34 cellular contexts compared by ENCODE assay signal in the genomic region with DNA sequence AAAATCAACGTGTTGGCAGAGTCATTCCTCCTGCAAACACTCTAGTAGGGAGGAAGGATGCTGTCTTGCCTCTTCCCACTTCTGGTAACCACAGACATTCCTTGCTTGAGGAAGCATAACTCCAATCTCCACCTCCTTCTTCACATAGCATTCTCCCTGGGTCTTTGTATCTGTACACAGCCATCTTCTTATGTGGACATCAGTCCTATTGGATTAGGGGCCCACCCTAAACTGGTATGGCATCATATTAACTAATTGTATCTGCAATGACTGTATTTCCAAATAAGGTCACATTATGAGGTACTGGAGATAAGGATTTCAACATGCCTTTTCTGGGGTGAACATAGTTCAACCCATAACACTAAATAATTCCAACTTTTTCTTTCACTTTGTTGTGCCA.
DNase-seq lines count a peak whose midpoint lies in the region; ATAC-seq and TF ChIP-seq lines count a peak whose summit lies in the region.
"Had no signal": no experiment of that assay in that cellular context is flagged by ENCODE, and none has a peak within 500 bp of the region (broad histone marks: within the 10 kb centered on the region; RNA-seq: fewer than 3 reads in every experiment).

No MANE protein-coding gene starts in this region.

- intact Hi-C loops in MCF 10A (cut with micrococcal nuclease), result no loop called here

- H3K27me3 Mint-ChIP-seq in osteocyte (ENCODE audit: unreplicated experiment) (no peaks in the 10 kb centered on the region), endothelial cell (ENCODE audit: unreplicated experiment) (no peaks in the 10 kb centered on the region), MCF 10A (ENCODE audit: insufficient read depth, unreplicated experiment) (no peaks in the 10 kb centered on the region)
- H3K27me3 Mint-ChIP-seq: activated naive CD4-positive, alpha-beta T cell treated with anti-CD3 and anti-CD28 coated beads, Interleukin-2, amount 50 U/mL, for 24 hours; T-cell had no signal

- no peak for ATAC-seq in GM18870 (IDR thresholded peaks at IDR 0.05; ENCODE audit: unreplicated experiment)
- ATAC-seq: activated CD8-positive, alpha-beta T cell treated with anti-CD3 and anti-CD28 coated beads, Interleukin-2, amount 10 ng/mL, durations not matched to agents 7 days and 5 days; esophagus mucosa; K562; left ventricle myocardium superior; PC-3; sciatic nerve; T-cell had no signal

- in situ Hi-C loops in astrocyte of the cerebellum (cut with HindIII; ENCODE audit: low sequenced_read_pairs), result no loop called here

- no peak overlapping the region for H3K4me3 Mint-ChIP-seq in osteocyte (ENCODE audit: unreplicated experiment)
- no peak overlapping the region for H3K4me3 Mint-ChIP-seq in endothelial cell (ENCODE audit: unreplicated experiment)
- no peak overlapping the region for H3K4me3 Mint-ChIP-seq in MCF 10A (ENCODE audit: unreplicated experiment)
- H3K4me3 Mint-ChIP-seq: activated CD8-positive, alpha-beta T cell treated with anti-CD3 and anti-CD28 coated beads, Interleukin-2, amount 10 ng/mL, durations not matched to agents 7 days and 5 days; activated naive CD4-positive, alpha-beta T cell treated with anti-CD3 and anti-CD28 coated beads, Interleukin-2, amount 50 U/mL, for 24 hours; HFFc6; immature natural killer cell; T-cell had no signal

- POLR2A ChIA-PET in MCF 10A (lab: Yijun Ruan, JAX), result no interaction called here

- peaks cover 5% of the 10 kb centered on the region for H3K9me3 Mint-ChIP-seq in osteocyte (ENCODE audit: unreplicated experiment)
- no peaks in the 10 kb centered on the region for H3K9me3 Mint-ChIP-seq in endothelial cell (ENCODE audit: unreplicated experiment)
- H3K9me3 Mint-ChIP-seq in MCF 10A (ENCODE audit: unreplicated experiment), result no peaks in the 10 kb centered on the region
- H3K9me3 Mint-ChIP-seq: HFFc6 had no signal

- BruUV-seq in MCF 10A (replicated peaks; lab: Mats Ljungman, UMichigan), result no TSS peak

- peak overlapping the region; percentile 41 for H3K27ac Mint-ChIP-seq in osteocyte (ENCODE audit: unreplicated experiment)
- no peak overlapping the region for H3K27ac Mint-ChIP-seq in endothelial cell (ENCODE audit: unreplicated experiment)
- H3K27ac Mint-ChIP-seq in MCF 10A (ENCODE audit: low read depth, unreplicated experiment), result no peak overlapping the region
- H3K27ac Mint-ChIP-seq: activated CD8-positive, alpha-beta T cell treated with anti-CD3 and anti-CD28 coated beads, Interleukin-2, amount 10 ng/mL, durations not matched to agents 7 days and 5 days; activated naive CD4-positive, alpha-beta T cell treated with anti-CD3 and anti-CD28 coated beads, Interleukin-2, amount 50 U/mL, for 24 hours; activated T-helper 2 cell treated with anti-CD3 and anti-CD28 coated beads, Interferon-gamma antibody, Interleukin-2, Interleukin-4, amounts not matched to agents 10 μg/mL and 5 μg/mL and 100 μg/mL, durations not matched to agents 14 hours and 24 hours and 36 hours; HFFc6; immature natural killer cell; T-cell had no signal

- no peak overlapping the region for H3K4me3 ChIP-seq in astrocyte of the cerebellum (ENCODE audit: low read depth, low read length)
- H3K4me3 ChIP-seq: K562, tibial nerve had no signal

- CTCF ChIA-PET in MCF 10A (lab: Yijun Ruan, JAX), result interaction anchor here (0.7 kb wide), 2 partner anchors 19 to 193 kb away, joined by 3 read pairs; no protein-coding TSS in a partner anchor

- DNase-seq in EL (peak; percentile 6), astrocyte of the cerebellum (ENCODE audit: low read depth) (peak; percentile 19), foreskin melanocyte (peak; percentile 15), osteocyte (ENCODE audit: extremely low spot score, unreplicated experiment) (no peak), endothelial cell (ENCODE audit: low spot score) (no peak), MCF 10A (ENCODE audit: unreplicated experiment) (no peak)
- no peak for DNase-seq in stimulated activated CD8-positive, alpha-beta memory T cell treated with anti-CD3 and anti-CD28 coated beads, Interleukin-4, amount 100 ng/mL, for 48 hours
- DNase-seq: activated CD4-positive, alpha-beta T cell treated with anti-CD3 and anti-CD28 coated beads for 4 hours; activated CD8-positive, alpha-beta T cell treated with anti-CD3 and anti-CD28 coated beads, Interleukin-2, amount 10 ng/mL, durations not matched to agents 7 days and 5 days; anterior cingulate cortex; Caco-2; caudate nucleus; DMS79; GF-D8; GOT3; HFFc6; hypothalamus; immature natural killer cell; left ventricle myocardium superior; NCI-H1417; NCI-H2029; NCI-H524 treated with DMSO at 0.1 percent for 48 hours; NK-92 treated with Interleukin-12 subunit alpha and Interleukin-12 subunit beta, amount 100 ng/mL, for 24 hours; PC-3; stimulated activated CD4-positive, alpha-beta T cell treated with anti-CD3 and anti-CD28 coated beads, Interleukin-4, amount 100 ng/mL, for 24 hours; T-cell; WERI-Rb-1 had no signal

- H3K36me3 Mint-ChIP-seq in osteocyte (ENCODE audit: unreplicated experiment) (peaks cover 2% of the 10 kb centered on the region), endothelial cell (ENCODE audit: low read depth, unreplicated experiment) (no peaks in the 10 kb centered on the region), MCF 10A (ENCODE audit: insufficient read depth, unreplicated experiment) (no peaks in the 10 kb centered on the region)
- H3K36me3 Mint-ChIP-seq: activated naive CD4-positive, alpha-beta T cell treated with anti-CD3 and anti-CD28 coated beads, Interleukin-2, amount 50 U/mL, for 24 hours; immature natural killer cell; T-cell had no signal

- TF ChIP-seq CTCF in astrocyte of the cerebellum (IDR thresholded peaks at IDR 0.05; ENCODE audit: low read depth, low read length, missing control alignments) (no peak), osteocyte (IDR thresholded peaks at IDR 0.05) (no peak), endothelial cell (IDR thresholded peaks at IDR 0.05; ENCODE audit: unreplicated experiment) (no peak), MCF 10A (IDR thresholded peaks at IDR 0.05; ENCODE audit: unreplicated experiment) (no peak)

- H3K4me1 Mint-ChIP-seq in osteocyte (ENCODE audit: unreplicated experiment), result peaks cover 18% of the 10 kb centered on the region
- H3K4me1 Mint-ChIP-seq in endothelial cell (ENCODE audit: unreplicated experiment), result peaks cover 5% of the 10 kb centered on the region
- H3K4me1 Mint-ChIP-seq in MCF 10A (ENCODE audit: insufficient read depth, unreplicated experiment), result peaks cover 5% of the 10 kb centered on the region
- H3K4me1 Mint-ChIP-seq: activated naive CD4-positive, alpha-beta T cell treated with anti-CD3 and anti-CD28 coated beads, Interleukin-2, amount 50 U/mL, for 24 hours; immature natural killer cell; T-cell had no signal

Comparison
In these comparisons a context has a peak if more than half of its experiments do, and no peak if none do; other contexts are left out.
1. DNase-seq: peak in EL (single experiment), astrocyte of the cerebellum (single experiment) and foreskin melanocyte (single experiment); none in osteocyte (single experiment), stimulated activated CD8-positive, alpha-beta memory T cell treated with anti-CD3 and anti-CD28 coated beads, Interleukin-4, amount 100 ng/mL, for 48 hours (single experiment), endothelial cell (single experiment) and MCF 10A (single experiment).